ENCODE assay signal across 1 cellular context in the genomic region with DNA sequence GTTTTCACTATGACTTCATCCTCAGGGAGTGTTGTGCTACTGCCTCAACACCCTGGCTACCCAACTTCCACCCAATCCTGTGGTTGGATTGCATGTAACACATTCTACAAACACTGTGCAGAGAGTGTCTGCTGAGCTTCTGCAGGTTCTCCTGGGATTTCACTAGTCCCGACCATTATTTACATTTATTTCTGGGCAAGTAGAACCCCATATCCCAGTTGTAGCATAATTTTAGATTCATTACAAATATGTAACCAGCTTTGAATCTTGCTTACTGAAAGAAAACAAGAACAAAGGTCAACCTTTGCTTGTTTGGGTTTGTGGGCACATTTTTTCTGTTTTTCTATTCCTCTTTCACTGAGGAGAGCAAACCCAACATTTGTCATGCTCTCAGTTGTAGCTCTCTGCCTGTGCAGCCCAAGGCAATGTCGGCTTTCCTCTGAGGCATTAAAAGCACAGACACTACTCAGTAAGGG.
TF ChIP-seq lines count a peak whose summit lies in the region.

No MANE protein-coding gene starts in this region.

TF ChIP-seq in H1, 55 proteins besides CTCF, POLR2A, EP300 and RAD21:
- TF ChIP-seq TCF12 (IDR thresholded peaks at IDR 0.05; ENCODE audit: low read depth, low read length) (no peak), KDM5A (IDR thresholded peaks at IDR 0.05; ENCODE audit: low read length) (no peak), SP1 (IDR thresholded peaks at IDR 0.05; ENCODE audit: low read depth, low read length) (no peak), TAF7 (optimal IDR thresholded peaks at IDR 0.05; ENCODE audit: borderline replicate concordance, low read depth, low read length) (no peak), TBP (IDR thresholded peaks at IDR 0.05; ENCODE audit: low read depth, low read length) (no peak), MAX (IDR thresholded peaks at IDR 0.05) (no peak), CREB1 (IDR thresholded peaks at IDR 0.05) (no peak), CBX5 (IDR thresholded peaks at IDR 0.05; ENCODE audit: low read depth, low read length) (no peak), RXRA (IDR thresholded peaks at IDR 0.05; ENCODE audit: insufficient read depth, low read depth, low read length) (no peak)
- TF ChIP-seq, protein P1, sequence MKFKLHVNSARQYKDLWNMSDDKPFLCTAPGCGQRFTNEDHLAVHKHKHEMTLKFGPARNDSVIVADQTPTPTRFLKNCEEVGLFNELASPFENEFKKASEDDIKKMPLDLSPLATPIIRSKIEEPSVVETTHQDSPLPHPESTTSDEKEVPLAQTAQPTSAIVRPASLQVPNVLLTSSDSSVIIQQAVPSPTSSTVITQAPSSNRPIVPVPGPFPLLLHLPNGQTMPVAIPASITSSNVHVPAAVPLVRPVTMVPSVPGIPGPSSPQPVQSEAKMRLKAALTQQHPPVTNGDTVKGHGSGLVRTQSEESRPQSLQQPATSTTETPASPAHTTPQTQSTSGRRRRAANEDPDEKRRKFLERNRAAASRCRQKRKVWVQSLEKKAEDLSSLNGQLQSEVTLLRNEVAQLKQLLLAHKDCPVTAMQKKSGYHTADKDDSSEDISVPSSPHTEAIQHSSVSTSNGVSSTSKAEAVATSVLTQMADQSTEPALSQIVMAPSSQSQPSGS (IDR thresholded peaks at IDR 0.05; ENCODE audit: low read length) = no peak
TF ChIP-seq in H1: peak in this region for 0.
